ENCODE assay signal across 8 cellular contexts in genomic region chr3:114454592-114455251, GRCh38.
A peak's percentile ranks its signal among the peaks of the same experiment; 100 is the strongest.
DNase-seq lines count a peak whose midpoint lies in the region; ATAC-seq and TF ChIP-seq lines count a peak whose summit lies in the region.

No MANE protein-coding gene starts in this region.

- no peaks in the 10 kb centered on the region for H3K9me3 Mint-ChIP-seq in CD4-positive, CD25-positive, alpha-beta regulatory T cell

- no peak overlapping the region for H3K9ac ChIP-seq in mammary epithelial cell (ENCODE audit: insufficient read depth, low read length)

- in situ Hi-C loops in mammary epithelial cell (cut with MboI; ENCODE audit: low sequenced_read_pairs in 2 of 2), result no loop called here

- peaks cover 6% of the 10 kb centered on the region for H3K27me3 ChIP-seq in CD4-positive, CD25-positive, alpha-beta regulatory T cell (ENCODE audit: control insufficient read depth, insufficient read depth, low read length)
- H3K27me3 ChIP-seq in mammary epithelial cell (ENCODE audit: insufficient read depth, low read length), result no peaks in the 10 kb centered on the region
- no peaks in the 10 kb centered on the region for H3K27me3 ChIP-seq in vagina

- H3K9me3 ChIP-seq in CD4-positive, CD25-positive, alpha-beta regulatory T cell (ENCODE audit: control insufficient read depth in 2 of 2, low read length in 2 of 2), result no peaks in the 10 kb centered on the region
- H3K9me3 ChIP-seq in mammary epithelial cell (replicated peaks; ENCODE audit: insufficient read depth, low read length) (no peaks in the 10 kb centered on the region), vagina (no peaks in the 10 kb centered on the region)

- H3K79me2 ChIP-seq in mammary epithelial cell (ENCODE audit: insufficient read depth, low read length), result no peaks in the 10 kb centered on the region

- CTCF ChIA-PET in mammary epithelial cell (lab: Charles Lee; ENCODE audit: low non-redundant PET), result interaction anchor here (0.8 kb wide), 1 partner anchor 92 kb away, joined by 9 read pairs; no protein-coding TSS in a partner anchor

- TF ChIP-seq POLR2A in vagina (IDR thresholded peaks at IDR 0.05), result no peak

- intact Hi-C loops in mammary epithelial cell (cut with micrococcal nuclease), result no loop called here
- intact Hi-C loops in vagina (cut with DNase I), result no loop called here

- peak overlapping the region; percentile 93 for H2AFZ ChIP-seq in mammary epithelial cell (ENCODE audit: low read depth, low read length)

- H3K4me2 ChIP-seq in mammary epithelial cell (ENCODE audit: insufficient read depth, low read depth, low read length), result peak overlapping the region; percentile 65

- dilution Hi-C loops in mammary epithelial cell (cut with HindIII; ENCODE audit: low sequenced_read_pairs), result no loop called here

- WGBS in mammary epithelial cell (ENCODE audit: low coverage, missing lambda C conversion rate), result 14% methylated on average over 10 of the region's 11 CpGs

- H3K4me1 ChIP-seq in CD4-positive, CD25-positive, alpha-beta regulatory T cell (ENCODE audit: control insufficient read depth, insufficient read depth, low read length, poor library complexity, severe bottlenecking), result peaks cover 11% of the 10 kb centered on the region
- H3K4me1 ChIP-seq in mammary epithelial cell (ENCODE audit: insufficient read depth, low read length) (peaks cover 16% of the 10 kb centered on the region), vagina (peaks cover 15% of the 10 kb centered on the region)

- H3K36me3 ChIP-seq in CD4-positive, CD25-positive, alpha-beta regulatory T cell (ENCODE audit: control insufficient read depth, insufficient read depth, low read length), result no peaks in the 10 kb centered on the region
- H3K36me3 ChIP-seq in mammary epithelial cell (ENCODE audit: insufficient read depth, low read length), result no peaks in the 10 kb centered on the region
- H3K36me3 ChIP-seq in vagina, result no peaks in the 10 kb centered on the region

- no peak overlapping the region for H3K27ac ChIP-seq in CD4-positive, CD25-positive, alpha-beta regulatory T cell (ENCODE audit: insufficient read depth, low read length, poor library complexity, severe bottlenecking)
- H3K27ac ChIP-seq in mammary epithelial cell (ENCODE audit: insufficient read depth, low read depth, low read length) (no peak overlapping the region), vagina (peak overlapping the region; percentile 79)

- H3K27ac Mint-ChIP-seq in CD4-positive, CD25-positive, alpha-beta regulatory T cell, result no peak overlapping the region

- peak in 1 of 2 donors; percentile 8 for ATAC-seq in CD4-positive, CD25-positive, alpha-beta regulatory T cell (ENCODE audit: low read depth in 2 of 2)

- no peak overlapping the region for H3K4me3 Mint-ChIP-seq in CD4-positive, CD25-positive, alpha-beta regulatory T cell

- H3K36me3 Mint-ChIP-seq in CD4-positive, CD25-positive, alpha-beta regulatory T cell, result no peaks in the 10 kb centered on the region

- BruUV-seq in mammary epithelial cell (replicated peaks; lab: Mats Ljungman, UMichigan), result no TSS peak

- TF ChIP-seq CTCF in mammary epithelial cell (conservative IDR thresholded peaks at IDR 0.05 in 1 of 2, IDR thresholded peaks at IDR 0.05 in 1 of 2; ENCODE audit: extremely low read depth in 1 of 2, insufficient read depth in 1 of 2, low read depth in 1 of 2, low read length in 2 of 2), result no peak
- TF ChIP-seq CTCF in vagina (IDR thresholded peaks at IDR 0.05), result peak in 2 of 3 experiments; percentile 42 to 90
- no peak for TF ChIP-seq CTCF in GM10266 (IDR thresholded peaks at IDR 0.05; ENCODE audit: control insufficient read depth, insufficient read depth, low read depth, missing control alignments)

- H3K4me3 ChIP-seq in CD4-positive, CD25-positive, alpha-beta regulatory T cell (ENCODE audit: low read depth, low read length), result peak overlapping the region; percentile 43
- H3K4me3 ChIP-seq in mammary epithelial cell (replicated peaks in 1 of 3; ENCODE audit: insufficient read depth in 1 of 3, low read depth in 2 of 3, low read length in 3 of 3), result peak overlapping the region; percentile 37 to 41 (median 39)
- H3K4me3 ChIP-seq in vagina, result peak overlapping the region; percentile 29 to 49

- no peaks in the 10 kb centered on the region for H3K27me3 Mint-ChIP-seq in CD4-positive, CD25-positive, alpha-beta regulatory T cell

- DNase-seq in CD4-positive, CD25-positive, alpha-beta regulatory T cell, result peak in 2 of 3 donors; percentile 9 to 10
- DNase-seq in NCI-H1092 treated with DMSO at 0.1 percent for 48 hours (lab: John Stamatoyannopoulos, UW) (peak; percentile 96), mammary epithelial cell (peak; percentile 49), lung microvascular endothelial cell (ENCODE audit: low read depth in 2 of 2) (peak; percentile 12 to 38), vagina (ENCODE audit: extremely low spot score in 2 of 2) (no peak), activated gamma-delta T cell treated with Interleukin-2 at 50 U/mL for 16 hours (no peak), GM10266 (ENCODE audit: extremely low spot score) (no peak)
- DNase-seq in activated CD4-positive, alpha-beta T cell treated with anti-CD3 and anti-CD28 coated beads, Interleukin-2, amount 50 U/mL, for 48 hours, result no peak

- H3K4me1 Mint-ChIP-seq in CD4-positive, CD25-positive, alpha-beta regulatory T cell, result peaks cover 5 to 15% (median 8%) of the 10 kb centered on the region in 4 donors

- no peaks in the 10 kb centered on the region for H4K20me1 ChIP-seq in mammary epithelial cell (ENCODE audit: insufficient read depth, low read length)

Comparison
In these comparisons a context has a peak if more than half of its experiments do, and no peak if none do; other contexts are left out.
1. DNase-seq: peak in CD4-positive, CD25-positive, alpha-beta regulatory T cell (2 of 3), NCI-H1092 treated with DMSO at 0.1 percent for 48 hours (single experiment), mammary epithelial cell (single experiment) and lung microvascular endothelial cell (2 of 2); none in vagina (0 of 2), activated gamma-delta T cell treated with Interleukin-2 at 50 U/mL for 16 hours (single experiment), GM10266 (single experiment) and activated CD4-positive, alpha-beta T cell treated with anti-CD3 and anti-CD28 coated beads, Interleukin-2, amount 50 U/mL, for 48 hours (0 of 2).
2. CTCF ChIP-seq: peak in vagina (2 of 3); none in mammary epithelial cell (0 of 2) and GM10266 (single experiment).
3. Peak in every context shown above with its lines, with median percentiles within 50 percentile points of each other: H3K4me3 ChIP-seq.